ENCODE assay signal across 1 cellular context in genomic region chr1:84298336-84298687, GRCh38.
TF ChIP-seq lines count a peak whose summit lies in the region.

No MANE protein-coding gene starts in this region.

TF ChIP-seq in A549, 52 proteins besides CTCF, POLR2A, EP300 and RAD21 (continued from another document):
- TF ChIP-seq ATOH8 (CRISPR knock-in tag; IDR thresholded peaks at IDR 0.05; ENCODE audit: low read depth) (no peak), HOXA7 (CRISPR knock-in tag; IDR thresholded peaks at IDR 0.05) (no peak), POLR2AphosphoS2 (conservative IDR thresholded peaks at IDR 0.05; ENCODE audit: low read length) (no peak), MAX (IDR thresholded peaks at IDR 0.05) (peak; percentile 72; the same call in 1 of the 2 replicates), KDM1A (IDR thresholded peaks at IDR 0.05; ENCODE audit: low read depth) (no peak), KDM5A (IDR thresholded peaks at IDR 0.05) (no peak), NFE2L2 (conservative IDR thresholded peaks at IDR 0.05; ENCODE audit: low read length) (no peak), PHF8 (IDR thresholded peaks at IDR 0.05; ENCODE audit: borderline replicate concordance, low read depth) (0 out of 2 replicates have a peak, but pooled peaks have one; percentile 4)
TF ChIP-seq in A549: peak in this region for 4.
